ENCODE assay signal across 35 cellular contexts in genomic region chr3:154666542-154666941, GRCh38.
"Had no signal": no experiment of that assay in that cellular context is flagged by ENCODE, and none has a peak within 500 bp of the region (broad histone marks: within the 10 kb centered on the region; RNA-seq: fewer than 3 reads in every experiment).

No MANE protein-coding gene starts in this region.

- H3K36me3 Mint-ChIP-seq: activated CD4-positive, alpha-beta memory T cell treated with anti-CD3 and anti-CD28 coated beads for 36 hours; activated naive CD4-positive, alpha-beta T cell treated with anti-CD3 and anti-CD28 coated beads, Interleukin-2, amount 50 U/mL, for 72 hours; activated naive CD8-positive, alpha-beta T cell treated with anti-CD3 and anti-CD28 coated beads for 36 hours had no signal

- H3K4me3 Mint-ChIP-seq: activated B cell treated with CpG ODN at 0.5 μM for 24 hours; activated CD4-positive, alpha-beta memory T cell treated with anti-CD3 and anti-CD28 coated beads for 36 hours; activated CD4-positive, alpha-beta T cell treated with anti-CD3 and anti-CD28 coated beads, Interleukin-2, amount 10 ng/mL, durations not matched to agents 24 days and 14 days; activated CD8-positive, alpha-beta T cell treated with anti-CD3 and anti-CD28 coated beads for 36 hours; activated naive CD4-positive, alpha-beta T cell treated with anti-CD3 and anti-CD28 coated beads for 36 hours; activated naive CD8-positive, alpha-beta T cell treated with anti-CD3 and anti-CD28 coated beads for 36 hours; activated T-cell treated with anti-CD3 and anti-CD28 coated beads, Interleukin-2, amount 50 U/mL, for 4 hours; activated T-cell treated with anti-CD3 and anti-CD28 coated beads, Interleukin-2, amount 50 U/mL, for 72 hours; activated T-helper 1 cell treated with anti-CD3 and anti-CD28 coated beads, Interleukin-12 subunit alpha, Interleukin-12 subunit beta, Interleukin-2, Interleukin-4 antibody, amounts not matched to agents 30 ng/mL and 10 ng/mL and 1 ng/mL, durations not matched to agents 14 hours and 24 hours and 36 hours; activated T-helper 17 cell treated with anti-CD3 and anti-CD28 coated beads, Interleukin-2, amount 50 U/mL, for 72 hours; T-helper 1 cell treated with Interleukin-12 subunit alpha and Interleukin-12 subunit beta and Interleukin-4 antibody, amounts not matched to agents 30 μg/mL and 1 μg/mL, for 36 hours; T-helper 2 cell treated with Interferon-gamma antibody and Interleukin-4, amounts not matched to agents 5 μg/mL and 100 μg/mL, for 36 hours had no signal

- H3K27ac Mint-ChIP-seq: activated B cell treated with CpG ODN at 0.5 μM for 24 hours; activated CD4-positive, alpha-beta memory T cell treated with anti-CD3 and anti-CD28 coated beads for 36 hours; activated CD4-positive, alpha-beta T cell treated with anti-CD3 and anti-CD28 coated beads, Interleukin-2, amount 10 ng/mL, durations not matched to agents 24 days and 14 days; activated CD8-positive, alpha-beta T cell treated with anti-CD3 and anti-CD28 coated beads for 36 hours; activated naive CD4-positive, alpha-beta T cell treated with anti-CD3 and anti-CD28 coated beads for 36 hours; activated naive CD4-positive, alpha-beta T cell treated with anti-CD3 and anti-CD28 coated beads, Interleukin-2, amount 50 U/mL, for 72 hours; activated naive CD8-positive, alpha-beta T cell treated with anti-CD3 and anti-CD28 coated beads for 36 hours; activated T-cell treated with anti-CD3 and anti-CD28 coated beads, Interleukin-2, amount 50 U/mL, for 72 hours; activated T-helper 1 cell treated with anti-CD3 and anti-CD28 coated beads, Interleukin-12 subunit alpha, Interleukin-12 subunit beta, Interleukin-2, Interleukin-4 antibody, amounts not matched to agents 30 ng/mL and 10 ng/mL and 1 ng/mL, durations not matched to agents 14 hours and 24 hours and 36 hours; activated T-helper 17 cell treated with anti-CD3 and anti-CD28 coated beads, Interleukin-2, amount 50 U/mL, for 72 hours; T-helper 1 cell treated with Interleukin-12 subunit alpha and Interleukin-12 subunit beta and Interleukin-4 antibody, amounts not matched to agents 30 μg/mL and 1 μg/mL, for 36 hours; T-helper 2 cell treated with Interferon-gamma antibody and Interleukin-4, amounts not matched to agents 5 μg/mL and 100 μg/mL, for 36 hours had no signal

- H3K27ac ChIP-seq: adrenal gland, body of pancreas, brain microvascular endothelial cell, breast epithelium, VCaP had no signal

- DNase-seq: activated B cell treated with CpG ODN at 0.5 μM for 24 hours; activated CD4-positive, alpha-beta memory T cell treated with anti-CD3 and anti-CD28 coated beads for 36 hours; activated CD4-positive, alpha-beta T cell treated with anti-CD3 and anti-CD28 coated beads for 4 hours; activated CD4-positive, alpha-beta T cell treated with anti-CD3 and anti-CD28 coated beads, Interleukin-2, amount 10 ng/mL, durations not matched to agents 24 days and 14 days; activated CD4-positive, alpha-beta T cell treated with anti-CD3 and anti-CD28 coated beads, Interleukin-2, amount 50 U/mL, for 1 hour; activated CD4-positive, alpha-beta T cell treated with anti-CD3 and anti-CD28 coated beads, Interleukin-2, amount 50 U/mL, for 4 hours; activated CD4-positive, CD25-positive, alpha-beta regulatory T cell treated with anti-CD3 and anti-CD28 coated beads, Interleukin-2, amount 50 U/mL, for 72 hours; activated CD8-positive, alpha-beta memory T cell treated with anti-CD3 and anti-CD28 coated beads, Interleukin-2, amount 50 U/mL, for 4 hours; activated CD8-positive, alpha-beta T cell treated with anti-CD3 and anti-CD28 coated beads for 36 hours; activated effector memory CD4-positive, alpha-beta T cell treated with anti-CD3 and anti-CD28 coated beads, Interleukin-2, amount 50 U/mL, for 16 hours; activated gamma-delta T cell treated with Interleukin-2 at 50 U/mL for 16 hours; activated naive CD4-positive, alpha-beta T cell; activated naive CD4-positive, alpha-beta T cell treated with anti-CD3 and anti-CD28 coated beads for 36 hours; activated naive CD4-positive, alpha-beta T cell treated with anti-CD3 and anti-CD28 coated beads, Interleukin-2, amount 50 U/mL, for 16 hours; activated naive CD8-positive, alpha-beta T cell treated with anti-CD3 and anti-CD28 coated beads for 36 hours; activated T-cell treated with anti-CD3 and anti-CD28 coated beads for 4 hours; activated T-cell treated with anti-CD3 and anti-CD28 coated beads, Interleukin-2, amount 50 U/mL, for 1 hour; activated T-cell treated with anti-CD3 and anti-CD28 coated beads, Interleukin-2, amount 50 U/mL, for 4 hours; activated T-cell treated with anti-CD3 and anti-CD28 coated beads, Interleukin-2, amount 50 U/mL, for 72 hours; adrenal gland; amniotic stem cell; aorta; body of pancreas; brain microvascular endothelial cell; central memory CD4-positive, alpha-beta T cell; T-helper 1 cell; T-helper 2 cell; T-helper 9 cell had no signal

- H3K4me1 ChIP-seq: adrenal gland, body of pancreas, breast epithelium had no signal

- H3K27me3 ChIP-seq: adrenal gland, body of pancreas, brain microvascular endothelial cell, breast epithelium had no signal

- H3K9me3 Mint-ChIP-seq: activated B cell treated with CpG ODN at 0.5 μM for 24 hours; activated CD4-positive, alpha-beta T cell treated with anti-CD3 and anti-CD28 coated beads, Interleukin-2, amount 10 ng/mL, durations not matched to agents 24 days and 14 days; activated CD8-positive, alpha-beta T cell treated with anti-CD3 and anti-CD28 coated beads for 36 hours; activated naive CD4-positive, alpha-beta T cell treated with anti-CD3 and anti-CD28 coated beads for 36 hours; activated T-helper 1 cell treated with anti-CD3 and anti-CD28 coated beads, Interleukin-12 subunit alpha, Interleukin-12 subunit beta, Interleukin-2, Interleukin-4 antibody, amounts not matched to agents 30 ng/mL and 10 ng/mL and 1 ng/mL, durations not matched to agents 14 hours and 24 hours and 36 hours; T-helper 1 cell treated with Interleukin-12 subunit alpha and Interleukin-12 subunit beta and Interleukin-4 antibody, amounts not matched to agents 30 μg/mL and 1 μg/mL, for 36 hours; T-helper 2 cell treated with Interferon-gamma antibody and Interleukin-4, amounts not matched to agents 5 μg/mL and 100 μg/mL, for 36 hours had no signal

- H3K4me1 Mint-ChIP-seq: activated B cell treated with CpG ODN at 0.5 μM for 24 hours; activated CD4-positive, alpha-beta T cell treated with anti-CD3 and anti-CD28 coated beads, Interleukin-2, amount 10 ng/mL, durations not matched to agents 24 days and 14 days; activated naive CD8-positive, alpha-beta T cell treated with anti-CD3 and anti-CD28 coated beads for 36 hours; activated T-helper 17 cell treated with anti-CD3 and anti-CD28 coated beads, Interleukin-2, amount 50 U/mL, for 72 hours had no signal

- H3K36me3 ChIP-seq: adrenal gland, brain microvascular endothelial cell, breast epithelium had no signal

- ATAC-seq: activated CD8-positive, alpha-beta T cell treated with anti-CD3 and anti-CD28 coated beads for 36 hours; activated naive CD4-positive, alpha-beta T cell treated with anti-CD3 and anti-CD28 coated beads, Interleukin-2, amount 50 U/mL, for 72 hours; activated T-cell treated with anti-CD3 and anti-CD28 coated beads, Interleukin-2, amount 50 U/mL, for 4 hours; activated T-cell treated with anti-CD3 and anti-CD28 coated beads, Interleukin-2, amount 50 U/mL, for 72 hours; activated T-helper 17 cell treated with anti-CD3 and anti-CD28 coated beads, Interleukin-2, amount 50 U/mL, for 72 hours; body of pancreas had no signal

- H3K4me3 ChIP-seq: adrenal gland, body of pancreas, breast epithelium had no signal

- H3K27me3 Mint-ChIP-seq: activated B cell treated with CpG ODN at 0.5 μM for 24 hours; activated CD4-positive, alpha-beta memory T cell treated with anti-CD3 and anti-CD28 coated beads for 36 hours; activated CD4-positive, alpha-beta T cell treated with anti-CD3 and anti-CD28 coated beads, Interleukin-2, amount 10 ng/mL, durations not matched to agents 24 days and 14 days; activated CD8-positive, alpha-beta T cell treated with anti-CD3 and anti-CD28 coated beads for 36 hours; activated T-helper 17 cell treated with anti-CD3 and anti-CD28 coated beads, Interleukin-2, amount 50 U/mL, for 72 hours had no signal
